ENCODE assay signal across 24 cellular contexts in the genomic region with DNA sequence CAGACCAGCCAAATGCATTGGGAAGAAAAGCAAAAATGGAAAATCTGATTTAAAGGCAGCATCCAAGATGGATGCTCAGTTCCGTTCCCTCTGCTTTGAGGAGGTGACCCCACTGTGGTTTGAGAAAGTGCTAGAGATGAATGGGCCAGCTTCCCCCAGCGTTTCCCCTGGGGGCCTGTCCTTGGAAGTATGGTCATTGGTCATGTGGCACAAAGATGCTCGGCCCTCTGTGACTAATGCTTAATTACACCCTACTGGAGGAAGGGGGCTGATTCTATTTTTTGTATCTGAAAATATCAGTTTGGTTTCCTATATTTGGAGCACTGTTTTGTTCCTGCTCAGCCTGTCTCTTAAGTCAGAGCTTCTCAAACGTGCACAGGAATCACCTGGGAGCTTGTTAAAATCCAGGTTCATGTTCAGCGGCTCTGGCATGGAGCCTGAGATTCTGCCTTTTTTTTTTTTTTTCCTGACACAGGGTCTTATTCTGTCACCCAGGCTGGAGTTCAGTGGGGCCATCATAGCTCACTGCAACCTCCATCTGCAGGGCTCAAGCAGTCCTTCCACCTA. TPM values are rescaled to one million over a fixed set of nuclear protein-coding genes. Genes with fewer than 3 reads are reported as not detected.
DNase-seq lines count a peak whose midpoint lies in the region; ATAC-seq and TF ChIP-seq lines count a peak whose summit lies in the region.
"Had no signal": no experiment of that assay in that cellular context is flagged by ENCODE, and none has a peak within 500 bp of the region (broad histone marks: within the 10 kb centered on the region; RNA-seq: fewer than 3 reads in every experiment).

No MANE protein-coding gene starts in this region.

- in situ Hi-C loops in GM23248 (cut with MboI): no loop called here

- BruUV-seq in PC-3 (replicated peaks; lab: Mats Ljungman, UMichigan) (no TSS peak), Caco-2 (replicated peaks; lab: Mats Ljungman, UMichigan) (no TSS peak)

- H3K27ac Mint-ChIP-seq in chondrocyte (ENCODE audit: unreplicated experiment): peak overlapping the region; percentile 9
- no peak overlapping the region for H3K27ac Mint-ChIP-seq in Caco-2 (ENCODE audit: unreplicated experiment)
- H3K27ac Mint-ChIP-seq: B cell; memory B cell; naive B cell; T-helper 2 cell treated with Interferon-gamma antibody and Interleukin-4, amounts not matched to agents 5 μg/mL and 100 μg/mL, for 36 hours; type B pancreatic cell had no signal

- no peaks in the 10 kb centered on the region for H3K27me3 Mint-ChIP-seq in chondrocyte (ENCODE audit: low read depth)
- H3K27me3 Mint-ChIP-seq in Caco-2 (ENCODE audit: insufficient read depth, unreplicated experiment): no peaks in the 10 kb centered on the region
- H3K27me3 Mint-ChIP-seq: type B pancreatic cell had no signal

- peaks cover 31% of the 10 kb centered on the region for H3K4me1 Mint-ChIP-seq in chondrocyte (ENCODE audit: low read depth)
- H3K4me1 Mint-ChIP-seq in Caco-2 (ENCODE audit: low read depth, unreplicated experiment): peaks cover 7% of the 10 kb centered on the region
- H3K4me1 Mint-ChIP-seq: B cell, memory B cell, naive B cell had no signal

- H3K9me3 ChIP-seq in GM23248 (ENCODE audit: low read depth) (no peaks in the 10 kb centered on the region), PC-3 (ENCODE audit: low read length) (no peaks in the 10 kb centered on the region), Caco-2 (no peaks in the 10 kb centered on the region)

- ATAC-seq in PC-3 (peak; percentile 33; the same call in 1 of the 2 replicates), HG02938 (IDR thresholded peaks at IDR 0.05; ENCODE audit: unreplicated experiment) (no peak)

- peak; percentile 62 for DNase-seq in GM23248
- DNase-seq in PC-3: no peak
- no peak for DNase-seq in chondrocyte (ENCODE audit: low spot score)
- DNase-seq in putamen (ENCODE audit: low spot score): peak; percentile 29
- DNase-seq in Caco-2: no peak
- no peak for DNase-seq in NCI-H526 (lab: John Stamatoyannopoulos, UW)
- DNase-seq: activated CD4-positive, CD25-positive, alpha-beta regulatory T cell; activated naive CD4-positive, alpha-beta T cell treated with anti-CD3 and anti-CD28 coated beads, Interleukin-2, amount 50 U/mL, for 16 hours; activated T-cell treated with anti-CD3 and anti-CD28 coated beads, Interleukin-2, amount 50 U/mL, for 4 hours; cortex of kidney; GDM1; islet precursor cell; naive B cell; NCI-H187; NCI-H345; stimulated activated CD4-positive, alpha-beta T cell treated with anti-CD3 and anti-CD28 coated beads, Interleukin-1b, Interleukin-23, amount 100 ng/mL, for 48 hours; stimulated activated naive CD4-positive, alpha-beta T cell had no signal

- H4K20me1 ChIP-seq in GM23248 (ENCODE audit: insufficient read depth) (no peaks in the 10 kb centered on the region), PC-3 (ENCODE audit: low read length) (no peaks in the 10 kb centered on the region)

- peak overlapping the region; percentile 4 for H3K4me2 ChIP-seq in GM23248 (ENCODE audit: unreplicated experiment)
- no peak overlapping the region for H3K4me2 ChIP-seq in PC-3 (ENCODE audit: low read length)

- CTCF ChIA-PET in PC-3 (lab: Charles Lee): interaction anchor here (0.6 kb wide), 1 partner anchor 31 kb away, joined by 4 read pairs; no protein-coding TSS in a partner anchor
- CTCF ChIA-PET in Caco-2 (lab: Charles Lee): interaction anchor here (0.7 to 1.2 kb wide), 3 partner anchors 12 to 29 kb away, joined by 3 to 4 read pairs (median 3); a partner anchor contains a TSS

- H3K9me3 Mint-ChIP-seq in chondrocyte (ENCODE audit: low read depth) (no peaks in the 10 kb centered on the region), Caco-2 (ENCODE audit: unreplicated experiment) (no peaks in the 10 kb centered on the region)
- H3K9me3 Mint-ChIP-seq: activated T-cell treated with anti-CD3 and anti-CD28 coated beads, Interleukin-2, amount 50 U/mL, for 4 hours; memory B cell; naive B cell; T-helper 2 cell treated with Interferon-gamma antibody and Interleukin-4, amounts not matched to agents 5 μg/mL and 100 μg/mL, for 36 hours; type B pancreatic cell had no signal

- H3K36me3 Mint-ChIP-seq in chondrocyte (ENCODE audit: low read depth): no peaks in the 10 kb centered on the region
- no peaks in the 10 kb centered on the region for H3K36me3 Mint-ChIP-seq in Caco-2 (ENCODE audit: insufficient read depth, unreplicated experiment)
- H3K36me3 Mint-ChIP-seq: memory B cell, naive B cell, type B pancreatic cell had no signal

- H3K9ac ChIP-seq in GM23248: no peak overlapping the region
- no peak overlapping the region for H3K9ac ChIP-seq in PC-3 (ENCODE audit: low read length)
- H3K9ac ChIP-seq: parathyroid adenoma had no signal

- 31 to 36% methylated on average over 5 of the region's 5 CpGs for WGBS in GM23248 (ENCODE audit: low coverage in 1 of 2, low lambda C conversion rate in 2 of 2, missing lambda C conversion rate in 2 of 2), 2 experiments

- H3K27ac ChIP-seq in GM23248: no peak overlapping the region
- no peak overlapping the region for H3K27ac ChIP-seq in PC-3 (ENCODE audit: low read length)
- H3K27ac ChIP-seq: HL-60, parathyroid adenoma had no signal

- H3K36me3 ChIP-seq in GM23248 (ENCODE audit: low read depth): no peaks in the 10 kb centered on the region
- H3K36me3 ChIP-seq in PC-3 (ENCODE audit: low read depth, low read length): no peaks in the 10 kb centered on the region
- H3K36me3 ChIP-seq in Caco-2 (ENCODE audit: control insufficient read depth, insufficient read depth, low read length): no peaks in the 10 kb centered on the region

- H3F3A ChIP-seq in GM23248 (ENCODE audit: insufficient read depth) (no peaks in the 10 kb centered on the region; the same call in 1 of the 2 replicates), PC-3 (ENCODE audit: low read length, unreplicated experiment) (no peaks in the 10 kb centered on the region)

- TF ChIP-seq CTCF in PC-3 (conservative IDR thresholded peaks at IDR 0.05; ENCODE audit: low read depth, low read length) (no peak), chondrocyte (IDR thresholded peaks at IDR 0.05) (no peak), Caco-2 (IDR thresholded peaks at IDR 0.05; ENCODE audit: insufficient read depth in 1 of 2, low read depth in 1 of 2, low read length in 1 of 2, severe bottlenecking in 1 of 2, unreplicated experiment in 1 of 2) (no peak)

- no peaks in the 10 kb centered on the region for H3K27me3 ChIP-seq in GM23248 (replicated peaks; ENCODE audit: insufficient read depth)
- no peaks in the 10 kb centered on the region for H3K27me3 ChIP-seq in PC-3 (ENCODE audit: low read length)
- H3K27me3 ChIP-seq in Caco-2 (replicated peaks; ENCODE audit: control insufficient read depth, insufficient read depth, low read length): no peaks in the 10 kb centered on the region

- H3K79me2 ChIP-seq in GM23248 (ENCODE audit: insufficient read depth) (no peaks in the 10 kb centered on the region), PC-3 (ENCODE audit: low read length) (no peaks in the 10 kb centered on the region)
- H3K79me2 ChIP-seq: parathyroid adenoma had no signal

- H3K4me3 Mint-ChIP-seq in chondrocyte (ENCODE audit: unreplicated experiment) (no peak overlapping the region), Caco-2 (ENCODE audit: unreplicated experiment) (no peak overlapping the region)
- H3K4me3 Mint-ChIP-seq: activated T-cell treated with anti-CD3 and anti-CD28 coated beads, Interleukin-2, amount 50 U/mL, for 4 hours; B cell; memory B cell; naive B cell; T-helper 2 cell treated with Interferon-gamma antibody and Interleukin-4, amounts not matched to agents 5 μg/mL and 100 μg/mL, for 36 hours; type B pancreatic cell had no signal

- intact Hi-C loops in PC-3 (cut with micrococcal nuclease): no loop called here
- intact Hi-C loops in Caco-2 (cut with micrococcal nuclease; ENCODE audit: unreplicated experiment): no loop called here

- H2AFZ ChIP-seq in GM23248 (no peak overlapping the region), PC-3 (ENCODE audit: low read length) (no peak overlapping the region)
- H2AFZ ChIP-seq: parathyroid adenoma had no signal

- H3K4me3 ChIP-seq in GM23248 (no peak overlapping the region), PC-3 (ENCODE audit: low read length) (no peak overlapping the region), Caco-2 (ENCODE audit: low read depth, low read length) (no peak overlapping the region)

- no peaks in the 10 kb centered on the region for H3K4me1 ChIP-seq in GM23248 (ENCODE audit: insufficient read depth)
- H3K4me1 ChIP-seq in PC-3 (ENCODE audit: insufficient read depth, low read length): peaks cover 12% of the 10 kb centered on the region; the same call in 1 of the 2 replicates
- H3K4me1 ChIP-seq in Caco-2: no peaks in the 10 kb centered on the region
- H3K4me1 ChIP-seq: parathyroid adenoma had no signal

- no peaks in the 10 kb centered on the region for H3K9me2 ChIP-seq in GM23248 (ENCODE audit: insufficient read depth)
- no peaks in the 10 kb centered on the region for H3K9me2 ChIP-seq in PC-3 (replicated peaks; ENCODE audit: low read length)

- POLR2A ChIA-PET in PC-3 (lab: Charles Lee; ENCODE audit: unreplicated experiment): interaction anchor here (0.6 kb wide), 1 partner anchor 14 kb away, joined by 5 read pairs; no protein-coding TSS in a partner anchor
- POLR2A ChIA-PET in Caco-2 (lab: Charles Lee): no interaction called here

RNA-seq across cellular contexts. Expression of a gene that starts 12.4 kb away (rescaled TPM):
- 45.3 and 49.7 TPM in 2 replicates for total RNA-seq in GM23248 (2014; rRNA removed; shearing (Covaris generic))
- 8.3 and 9.0 TPM in 2 replicates for polyA plus RNA-seq in GM23248 (2016; fragmentation: Nextera tagmentation; extraction: Ambion mirVana)
- total RNA-seq in PC-3 (2014; rRNA removed): 38.6 and 43.7 TPM in 2 replicates
- total RNA-seq in chondrocyte: 77.0 to 99.5 TPM (median 95.7 TPM) in 3 replicates
- total RNA-seq in Caco-2 (2022): 58.3 and 60.6 TPM in 2 replicates

RNA-seq across cellular contexts. Expression of a gene that starts 32.2 kb away (rescaled TPM):
- total RNA-seq in GM23248 (2014; rRNA removed; shearing (Covaris generic)): 57.2 and 58.3 TPM in 2 replicates
- 74.2 and 78.1 TPM in 2 replicates for polyA plus RNA-seq in GM23248 (2016; fragmentation: Nextera tagmentation; extraction: Ambion mirVana)
- 32.3 and 35.6 TPM in 2 replicates for total RNA-seq in PC-3 (2014; rRNA removed)
- 51.2 to 67.1 TPM (median 51.2 TPM) in 3 replicates for total RNA-seq in chondrocyte
- 23.5 and 26.2 TPM in 2 replicates for total RNA-seq in Caco-2 (2022)

Comparison
In these comparisons a context has a peak if more than half of its experiments do, and no peak if none do; other contexts are left out.
1. DNase-seq: peak in GM23248 (single experiment) and putamen (single experiment); none in PC-3 (single experiment), chondrocyte (single experiment), Caco-2 (0 of 2) and NCI-H526 (0 of 2).